In genomic region chr14:105267820-105268548, GRCh38 we compare ENCODE assay signal across 16 cellular contexts. TPM values are rescaled to one million over a fixed set of nuclear protein-coding genes. Genes with fewer than 3 reads are reported as not detected.
A peak's percentile ranks its signal among the peaks of the same experiment; 100 is the strongest.
DNase-seq lines count a peak whose midpoint lies in the region; ATAC-seq and TF ChIP-seq lines count a peak whose summit lies in the region.
"Had no signal": no experiment of that assay in that cellular context is flagged by ENCODE, and none has a peak within 500 bp of the region (broad histone marks: within the 10 kb centered on the region; RNA-seq: fewer than 3 reads in every experiment).

No MANE protein-coding gene starts in this region.

- H3K9ac ChIP-seq in HCT116 (ENCODE audit: low read length) (no peak overlapping the region), mesenchymal stem cell (ENCODE audit: low read length) (no peak overlapping the region)

- H3K79me2 ChIP-seq in HCT116 (ENCODE audit: insufficient read depth, low read length): no peaks in the 10 kb centered on the region; the same call in 1 of the 2 replicates

- H2AFZ ChIP-seq in HCT116 (ENCODE audit: low read depth, low read length, poor library complexity, severe bottlenecking) (no peak overlapping the region), mesenchymal stem cell (ENCODE audit: low read depth, low read length) (no peak overlapping the region)

- no peaks in the 10 kb centered on the region for H3K9me2 ChIP-seq in HCT116 (ENCODE audit: insufficient read depth)

- H4K91ac ChIP-seq in mesenchymal stem cell (ENCODE audit: low read length): peak overlapping the region; percentile 52

- peak; percentile 55 for TF ChIP-seq RAD21 in HCT116 (IDR thresholded peaks at IDR 0.05; ENCODE audit: low read depth)

- no peak overlapping the region for H3K14ac ChIP-seq in mesenchymal stem cell (ENCODE audit: low read length in 2 of 2)

- H3K27ac ChIP-seq in HCT116 (ENCODE audit: low read depth, low read length) (no peak overlapping the region), mesenchymal stem cell (ENCODE audit: low read length, poor library complexity, severe bottlenecking) (no peak overlapping the region)
- H3K27ac ChIP-seq: esophagus squamous epithelium had no signal

- H3K27me3 Mint-ChIP-seq in central memory CD8-positive, alpha-beta T cell: no peaks in the 10 kb centered on the region

- H3K23ac ChIP-seq in mesenchymal stem cell (ENCODE audit: low read length in 2 of 2): no peak overlapping the region

- no peaks in the 10 kb centered on the region for H3K9me3 Mint-ChIP-seq in central memory CD8-positive, alpha-beta T cell

- peaks cover 13% of the 10 kb centered on the region for H3K36me3 Mint-ChIP-seq in central memory CD8-positive, alpha-beta T cell (ENCODE audit: insufficient read depth)

- DNase-seq in BE2C: no peak
- no peak for DNase-seq in HCT116 (ENCODE audit: low read depth, low spot score)
- DNase-seq in central memory CD8-positive, alpha-beta T cell (ENCODE audit: low spot score in 2 of 2): no peak
- DNase-seq in mesenchymal stem cell: no peak
- DNase-seq in medulla oblongata (ENCODE audit: extremely low spot score): no peak
- DNase-seq in GM10248 (ENCODE audit: extremely low spot score): no peak
- DNase-seq: activated naive CD4-positive, alpha-beta T cell; cortex of kidney; esophagus squamous epithelium; KBM-7; NCI-H1105 treated with DMSO at 0.1 percent for 48 hours; SHP77; stimulated activated CD4-positive, alpha-beta T cell treated with anti-CD3 and anti-CD28 coated beads, Interleukin-4, amount 100 ng/mL, for 24 hours; stimulated activated CD8-positive, alpha-beta memory T cell treated with anti-CD3 and anti-CD28 coated beads, Interleukin-4, amount 100 ng/mL, for 48 hours had no signal

- 93% methylated on average over 21 of the region's 21 CpGs for WGBS in mesenchymal stem cell

- H3K4ac ChIP-seq in mesenchymal stem cell (ENCODE audit: low read depth in 1 of 2, low read length in 2 of 2): no peak overlapping the region

- TF ChIP-seq POLR2A in HCT116 (IDR thresholded peaks at IDR 0.05; ENCODE audit: borderline replicate concordance, extremely low read depth, insufficient read depth, insufficient read length): no peak

- H2BK5ac ChIP-seq in mesenchymal stem cell (ENCODE audit: low read depth, low read length, poor library complexity, severe bottlenecking): no peak overlapping the region

- peaks cover 7% of the 10 kb centered on the region; the same call in 1 of the 2 replicates for H3K36me3 ChIP-seq in BE2C
- H3K36me3 ChIP-seq in HCT116 (ENCODE audit: control insufficient read depth in 1 of 2, insufficient read depth in 2 of 2, low read length in 2 of 2): no peaks in the 10 kb centered on the region
- peaks cover 14 to 43% of the 10 kb centered on the region in 2 experiments for H3K36me3 ChIP-seq in mesenchymal stem cell (ENCODE audit: control insufficient read depth in 1 of 2, insufficient read depth in 2 of 2, low read depth in 1 of 2, low read length in 2 of 2)

- no peak overlapping the region for H3K4me3 ChIP-seq in BE2C (ENCODE audit: low read depth, low read length)
- no peak overlapping the region for H3K4me3 ChIP-seq in HCT116 (replicated peaks in 1 of 2; ENCODE audit: low read depth in 1 of 2, low read length in 2 of 2)
- no peak overlapping the region for H3K4me3 ChIP-seq in mesenchymal stem cell (ENCODE audit: insufficient read depth in 1 of 2, low read depth in 1 of 2, low read length in 2 of 2)
- H3K4me3 ChIP-seq: esophagus squamous epithelium had no signal

- peaks cover 7% of the 10 kb centered on the region for H3K4me1 Mint-ChIP-seq in central memory CD8-positive, alpha-beta T cell

- H3K27ac Mint-ChIP-seq in central memory CD8-positive, alpha-beta T cell (ENCODE audit: low read depth): peak overlapping the region; percentile 61

- ATAC-seq in HCT116 (peak; percentile 87), HG03045 (IDR thresholded peaks at IDR 0.05; ENCODE audit: unreplicated experiment) (no peak)
- no peak for ATAC-seq in central memory CD8-positive, alpha-beta T cell (replicated peaks; ENCODE audit: extremely low read depth, poor library complexity, severe bottlenecking)
- ATAC-seq in activated CD4-positive, CD25-positive, alpha-beta regulatory T cell treated with anti-CD3 and anti-CD28 coated beads, Interleukin-2, amount 50 U/mL, for 24 hours: no peak

- no peaks in the 10 kb centered on the region for H3K9me3 ChIP-seq in BE2C
- no peaks in the 10 kb centered on the region for H3K9me3 ChIP-seq in HCT116 (ENCODE audit: control insufficient read depth in 1 of 2, insufficient read depth in 1 of 2, low read depth in 1 of 2, low read length in 2 of 2)
- no peaks in the 10 kb centered on the region for H3K9me3 ChIP-seq in mesenchymal stem cell (ENCODE audit: control insufficient read depth, low read length)
- H3K9me3 ChIP-seq: esophagus squamous epithelium had no signal

- H3K79me1 ChIP-seq in mesenchymal stem cell (replicated peaks; ENCODE audit: low read length, poor library complexity, severe bottlenecking): peaks cover 35% of the 10 kb centered on the region

- POLR2A ChIA-PET in HCT116 (lab: Charles Lee) (no interaction called here), GM10248 (lab: Yijun Ruan, JAX) (no interaction called here)

- RAD21 ChIA-PET in HCT116 (lab: Charles Lee; ENCODE audit: low non-redundant PET in 1 of 2, low total read pairs in 2 of 2, uncharacterized antibody in 2 of 2, unreplicated experiment in 2 of 2): no interaction called here

- H3K4me1 ChIP-seq in BE2C (no peaks in the 10 kb centered on the region), HCT116 (ENCODE audit: control insufficient read depth in 1 of 2, insufficient read depth in 2 of 2, low read length in 2 of 2) (no peaks in the 10 kb centered on the region), mesenchymal stem cell (ENCODE audit: control insufficient read depth, insufficient read depth, low read depth, low read length) (peaks cover 2% of the 10 kb centered on the region)

- no TSS peak for BruUV-seq in HCT116 (replicated peaks; lab: Mats Ljungman, UMichigan)

- H2AK5ac ChIP-seq in mesenchymal stem cell (ENCODE audit: low read length, severe bottlenecking): no peak overlapping the region

- no peak overlapping the region for H3K4me3 Mint-ChIP-seq in central memory CD8-positive, alpha-beta T cell

- H3K4me2 ChIP-seq in HCT116 (ENCODE audit: low read length) (no peak overlapping the region), mesenchymal stem cell (ENCODE audit: low read length, poor library complexity, severe bottlenecking) (no peak overlapping the region)

- no peak overlapping the region for H2BK15ac ChIP-seq in mesenchymal stem cell (ENCODE audit: low read depth, poor library complexity, severe bottlenecking)

- CTCF ChIA-PET in HCT116 (lab: Charles Lee): interaction anchor here (1.2 kb wide), 1 partner anchor 64 kb away, joined by 3 read pairs; no protein-coding TSS in a partner anchor
- CTCF ChIA-PET in GM10248 (lab: Yijun Ruan, JAX): interaction anchor here (0.8 to 1.6 kb wide), 4 partner anchors 8 to 26 kb away, joined by 3 to 4 read pairs (median 3); partner anchors contain the start of gene BTBD6

- intact Hi-C loops in HCT116 (cut with micrococcal nuclease): no loop called here

- H4K20me1 ChIP-seq in HCT116 (ENCODE audit: insufficient read depth): no peaks in the 10 kb centered on the region

- no peak overlapping the region for H4K8ac ChIP-seq in mesenchymal stem cell (ENCODE audit: low read length)

- no peak overlapping the region for H2BK120ac ChIP-seq in mesenchymal stem cell (ENCODE audit: low read depth, low read length)

- no peak overlapping the region for H2BK12ac ChIP-seq in mesenchymal stem cell (ENCODE audit: low read length in 2 of 2)

- 0 out of 2 replicates have a peak, but pooled peaks have one; percentile 3 for TF ChIP-seq CTCF in BE2C (IDR thresholded peaks at IDR 0.05; ENCODE audit: low read depth, low read length)
- peak in 1 of 3 experiments; percentile 33; a peak in 1 of 6 replicates for TF ChIP-seq CTCF in HCT116 (IDR thresholded peaks at IDR 0.05 in 2 of 3, conservative IDR thresholded peaks at IDR 0.05 in 1 of 3; ENCODE audit: borderline replicate concordance in 1 of 3, insufficient read depth in 1 of 3, low read depth in 2 of 3, low read length in 2 of 3)
- TF ChIP-seq CTCF in GM10248 (IDR thresholded peaks at IDR 0.05; ENCODE audit: control extremely low read depth, extremely low read depth, low read depth, missing control alignments): no peak

- no peak overlapping the region for H3K18ac ChIP-seq in mesenchymal stem cell (ENCODE audit: low read depth in 1 of 2, low read length in 2 of 2)

- H3K27me3 ChIP-seq in BE2C (no peaks in the 10 kb centered on the region), HCT116 (ENCODE audit: insufficient read depth, low read length) (no peaks in the 10 kb centered on the region), mesenchymal stem cell (ENCODE audit: control insufficient read depth in 1 of 2, insufficient read depth in 1 of 2, low read length in 2 of 2) (no peaks in the 10 kb centered on the region)
- H3K27me3 ChIP-seq: esophagus squamous epithelium had no signal

TF ChIP-seq in HCT116, 20 proteins besides CTCF, POLR2A, EP300 and RAD21 (continues in another document):
- TF ChIP-seq ZNF274 (IDR thresholded peaks at IDR 0.05; ENCODE audit: low read depth, low read length) (no peak), SIN3A (IDR thresholded peaks at IDR 0.05; ENCODE audit: low read depth) (no peak), EZH2 (IDR thresholded peaks at IDR 0.05) (no peak), ATF3 (IDR thresholded peaks at IDR 0.05) (no peak), ELF1 (IDR thresholded peaks at IDR 0.05; ENCODE audit: borderline replicate concordance, low read depth) (no peak), TCF7L2 (IDR thresholded peaks at IDR 0.05; ENCODE audit: borderline replicate concordance, extremely low read depth, insufficient read depth, insufficient read length) (no peak), CEBPB (IDR thresholded peaks at IDR 0.05; ENCODE audit: low read depth) (no peak), EZH2phosphoT487 (IDR thresholded peaks at IDR 0.05; ENCODE audit: borderline replicate concordance) (no peak)

RNA-seq across cellular contexts. Expression of gene BTBD6, which starts 19.7 kb away (rescaled TPM):
- 67.4 TPM for polyA plus RNA-seq in BE2C (2012; ENCODE audit: insufficient read depth, insufficient read length, low read depth)
- total RNA-seq in HCT116 (2021; ENCODE audit: unreplicated experiment): 35.9 TPM
- polyA plus RNA-seq in HCT116 (2012): 38.8 TPM in 2 replicates
- polyA plus RNA-seq in mesenchymal stem cell (2013, experiment 1 of 2): 21.9 TPM
- polyA plus RNA-seq in mesenchymal stem cell (2013, experiment 2 of 2): 23.4 TPM

RNA-seq across cellular contexts. Expression of gene BRF1, which starts 32.8 kb away (rescaled TPM):
- polyA plus RNA-seq in BE2C (2012; ENCODE audit: insufficient read depth, insufficient read length, low read depth): 43.4 TPM
- 41.2 TPM for total RNA-seq in HCT116 (2021; ENCODE audit: unreplicated experiment)
- 17.4 and 17.7 TPM in 2 replicates for polyA plus RNA-seq in HCT116 (2012)
- 11.5 TPM for polyA plus RNA-seq in mesenchymal stem cell (2013, experiment 1 of 2)
- 11.0 TPM for polyA plus RNA-seq in mesenchymal stem cell (2013, experiment 2 of 2)

RNA-seq across cellular contexts. Expression of gene PACS2, which starts 46.6 kb away (rescaled TPM):
- 22.5 TPM for polyA plus RNA-seq in BE2C (2012; ENCODE audit: insufficient read depth, insufficient read length, low read depth)
- total RNA-seq in HCT116 (2021; ENCODE audit: unreplicated experiment): 75.5 TPM
- polyA plus RNA-seq in HCT116 (2012): 53.6 and 63.4 TPM in 2 replicates
- polyA plus RNA-seq in mesenchymal stem cell (2013, experiment 1 of 2): 39.0 TPM
- 35.9 TPM for polyA plus RNA-seq in mesenchymal stem cell (2013, experiment 2 of 2)
